Comparison of ENCODE assay signal across 6 cellular contexts in the genomic region with DNA sequence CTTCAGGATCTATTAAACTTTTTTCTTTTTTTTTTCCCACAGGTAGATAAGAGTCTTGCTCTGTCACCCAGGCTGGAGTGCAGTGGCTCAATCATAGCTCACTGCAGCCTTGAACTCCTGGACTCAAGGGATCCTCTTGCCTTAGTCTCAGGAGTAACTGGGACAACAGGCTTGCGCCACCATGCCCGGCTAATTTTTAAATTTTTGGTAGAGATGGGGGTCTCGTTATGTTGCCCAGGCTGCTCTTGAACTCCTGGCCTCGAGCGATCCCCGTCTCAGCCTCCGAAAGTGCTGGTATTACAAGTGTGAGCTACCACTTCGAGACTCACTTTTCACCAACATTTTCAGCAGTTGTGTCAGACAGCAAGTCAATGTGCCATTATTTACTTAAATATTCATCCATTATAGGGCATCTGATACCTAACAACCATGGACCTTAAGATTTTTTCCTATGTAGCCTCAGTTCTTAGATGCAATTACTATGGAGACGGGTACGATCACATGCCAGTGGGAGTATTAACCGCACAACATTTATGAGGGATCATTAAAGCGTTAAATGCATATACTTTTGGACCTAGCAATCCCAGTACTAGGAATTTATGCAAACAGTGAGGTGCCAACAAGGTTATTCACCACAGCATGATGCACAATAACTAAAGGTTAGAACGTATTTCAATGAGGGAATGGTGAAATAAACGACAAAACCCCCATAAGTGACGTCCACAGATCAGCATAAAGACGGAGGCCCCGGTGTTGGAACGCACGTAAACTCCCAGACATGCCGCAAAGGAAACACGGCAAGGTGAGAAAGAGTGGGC. TPM values are rescaled to one million over a fixed set of nuclear protein-coding genes. Genes with fewer than 3 reads are reported as not detected.
DNase-seq lines count a peak whose midpoint lies in the region; ATAC-seq and TF ChIP-seq lines count a peak whose summit lies in the region.

No MANE protein-coding gene starts in this region.

- H3K4me1 ChIP-seq in CD4-positive, CD25-positive, alpha-beta regulatory T cell (ENCODE audit: control insufficient read depth, insufficient read depth, low read length, poor library complexity, severe bottlenecking): peaks cover 25% of the 10 kb centered on the region

- no peaks in the 10 kb centered on the region for H3K27me3 ChIP-seq in CD4-positive, CD25-positive, alpha-beta regulatory T cell (ENCODE audit: control insufficient read depth, insufficient read depth, low read length)

- H3K4me3 Mint-ChIP-seq in CD4-positive, CD25-positive, alpha-beta regulatory T cell: peak overlapping the region; percentile 84 to 96 (median 90)
- peak overlapping the region; percentile 83 to 97 (median 91) for H3K4me3 Mint-ChIP-seq in naive thymus-derived CD8-positive, alpha-beta T cell

- no peak for TF ChIP-seq CTCF in astrocyte of the spinal cord (IDR thresholded peaks at IDR 0.05; ENCODE audit: low read depth, low read length)

- no peaks in the 10 kb centered on the region for H3K9me3 Mint-ChIP-seq in CD4-positive, CD25-positive, alpha-beta regulatory T cell
- H3K9me3 Mint-ChIP-seq in naive thymus-derived CD8-positive, alpha-beta T cell: no peaks in the 10 kb centered on the region

- H3K36me3 ChIP-seq in CD4-positive, CD25-positive, alpha-beta regulatory T cell (ENCODE audit: control insufficient read depth, insufficient read depth, low read length): peaks cover 15% of the 10 kb centered on the region

- H3K27me3 Mint-ChIP-seq in CD4-positive, CD25-positive, alpha-beta regulatory T cell: no peaks in the 10 kb centered on the region
- no peaks in the 10 kb centered on the region for H3K27me3 Mint-ChIP-seq in naive thymus-derived CD8-positive, alpha-beta T cell

- H3K36me3 Mint-ChIP-seq in CD4-positive, CD25-positive, alpha-beta regulatory T cell: peaks cover 3% of the 10 kb centered on the region
- peaks cover 4 to 31% (median 4%) of the 10 kb centered on the region in 3 donors for H3K36me3 Mint-ChIP-seq in naive thymus-derived CD8-positive, alpha-beta T cell

- H3K4me1 Mint-ChIP-seq in CD4-positive, CD25-positive, alpha-beta regulatory T cell: peaks cover 11 to 53% (median 24%) of the 10 kb centered on the region in 4 donors
- H3K4me1 Mint-ChIP-seq in naive thymus-derived CD8-positive, alpha-beta T cell: peaks cover 12 to 50% (median 40%) of the 10 kb centered on the region in 4 donors

- POLR2A ChIA-PET in naive thymus-derived CD8-positive, alpha-beta T cell (lab: Charles Lee): interaction anchor here (0.7 to 6.3 kb wide), 9 partner anchors 11 to 221 kb away, joined by 3 to 76 read pairs (median 4); partner anchors contain the start of genes BET1L, PGGHG and RIC8A

- H3K4me3 ChIP-seq in CD4-positive, CD25-positive, alpha-beta regulatory T cell (ENCODE audit: low read depth, low read length): peak overlapping the region; percentile 90
- H3K4me3 ChIP-seq in astrocyte of the spinal cord (ENCODE audit: low read depth, low read length): peak overlapping the region; percentile 82

- no peaks in the 10 kb centered on the region for H3K9me3 ChIP-seq in CD4-positive, CD25-positive, alpha-beta regulatory T cell (ENCODE audit: control insufficient read depth in 2 of 2, low read length in 2 of 2)

- H3K27ac ChIP-seq in CD4-positive, CD25-positive, alpha-beta regulatory T cell (ENCODE audit: insufficient read depth, low read length, poor library complexity, severe bottlenecking): peak overlapping the region; percentile 99

- DNase-seq in CD4-positive, CD25-positive, alpha-beta regulatory T cell: no peak
- DNase-seq in astrocyte of the spinal cord (ENCODE audit: low read depth, low spot score) (peak; percentile 17), DMS114 treated with DMSO at 0.1 percent for 48 hours (lab: John Stamatoyannopoulos, UW; ENCODE audit: unreplicated experiment) (no peak), cortex of kidney (lab: John Stamatoyannopoulos, UW) (no peak)
- DNase-seq in naive thymus-derived CD8-positive, alpha-beta T cell: peak in 4 of 10 donors; percentile 72 to 79 (median 72)

- in situ Hi-C loops in astrocyte of the spinal cord (cut with HindIII; ENCODE audit: low sequenced_read_pairs): no loop called here

- H3K27ac Mint-ChIP-seq in CD4-positive, CD25-positive, alpha-beta regulatory T cell: peak overlapping the region in 2 of 3 donors; percentile 90 to 98
- H3K27ac Mint-ChIP-seq in naive thymus-derived CD8-positive, alpha-beta T cell: peak overlapping the region; percentile 83 to 100 (median 95)

- ATAC-seq in CD4-positive, CD25-positive, alpha-beta regulatory T cell (ENCODE audit: low read depth in 2 of 2): peak; percentile 9 to 14
- peak; percentile 3 for ATAC-seq in HG03442 (IDR thresholded peaks at IDR 0.05; ENCODE audit: unreplicated experiment)
- peak; percentile 41 to 48 for ATAC-seq in naive thymus-derived CD8-positive, alpha-beta T cell

RNA-seq across cellular contexts. Expression of gene SIRT3, which starts 0.8 kb away (rescaled TPM):
- 14.2 TPM for total RNA-seq in CD4-positive, CD25-positive, alpha-beta regulatory T cell
- 10 to 100 TPM in 2 of 4 donors, 1 to 10 TPM in 2; 6.9 to 12.4 (median 10.3) TPM for polyA plus RNA-seq in CD4-positive, CD25-positive, alpha-beta regulatory T cell
- total RNA-seq in naive thymus-derived CD8-positive, alpha-beta T cell: 10 to 100 TPM; 33.6 to 33.7 TPM
- 10 to 100 TPM in 2 of 3 donors, 1 to 10 TPM in 1; 6.5 to 14.6 (median 10.9) TPM for polyA plus RNA-seq in naive thymus-derived CD8-positive, alpha-beta T cell

RNA-seq across cellular contexts. Expression of gene PSMD13, which starts 1.4 kb away (rescaled TPM):
- total RNA-seq in CD4-positive, CD25-positive, alpha-beta regulatory T cell: 99.6 TPM
- 100 to 1,000 TPM; 223 to 276 (median 261) TPM for polyA plus RNA-seq in CD4-positive, CD25-positive, alpha-beta regulatory T cell
- total RNA-seq in naive thymus-derived CD8-positive, alpha-beta T cell: 10 to 100 TPM; 94.4 to 99.0 TPM
- 100 to 1,000 TPM; 196 to 223 (median 208) TPM for polyA plus RNA-seq in naive thymus-derived CD8-positive, alpha-beta T cell

RNA-seq across cellular contexts. Expression of gene RIC8A, which starts 27.9 kb away (rescaled TPM):
- 135 TPM for total RNA-seq in CD4-positive, CD25-positive, alpha-beta regulatory T cell
- polyA plus RNA-seq in CD4-positive, CD25-positive, alpha-beta regulatory T cell: 10 to 100 TPM; 74.1 to 89.7 (median 78.6) TPM
- total RNA-seq in naive thymus-derived CD8-positive, alpha-beta T cell: 10 to 100 TPM; 92.7 to 93.4 TPM
- 10 to 100 TPM; 68.6 to 93.1 (median 76.7) TPM for polyA plus RNA-seq in naive thymus-derived CD8-positive, alpha-beta T cell

RNA-seq across cellular contexts. Expression of gene BET1L, which starts 28.2 kb away (rescaled TPM):
- total RNA-seq in CD4-positive, CD25-positive, alpha-beta regulatory T cell: 66.4 TPM
- 10 to 100 TPM; 58.2 to 84.4 (median 64.6) TPM for polyA plus RNA-seq in CD4-positive, CD25-positive, alpha-beta regulatory T cell
- 100 to 1,000 TPM; 110 to 122 TPM for total RNA-seq in naive thymus-derived CD8-positive, alpha-beta T cell
- polyA plus RNA-seq in naive thymus-derived CD8-positive, alpha-beta T cell: 10 to 100 TPM; 24.0 to 75.2 (median 59.2) TPM

RNA-seq across cellular contexts. Expression of gene SCGB1C1, which starts 42.5 kb away (rescaled TPM):
- not detected for total RNA-seq in CD4-positive, CD25-positive, alpha-beta regulatory T cell
- polyA plus RNA-seq in CD4-positive, CD25-positive, alpha-beta regulatory T cell: not detected
- total RNA-seq in naive thymus-derived CD8-positive, alpha-beta T cell: not detected
- polyA plus RNA-seq in naive thymus-derived CD8-positive, alpha-beta T cell: not detected
